In genomic region chr1:226687476-226687875, GRCh38 we compare ENCODE assay signal across 8 cellular contexts. TPM values are rescaled to one million over a fixed set of nuclear protein-coding genes. Genes with fewer than 3 reads are reported as not detected.
DNase-seq lines count a peak whose midpoint lies in the region; ATAC-seq and TF ChIP-seq lines count a peak whose summit lies in the region.

No MANE protein-coding gene starts in this region.

- 69 to 89% (median 80%) methylated on average over 3 of the region's 3 CpGs for WGBS in adipose tissue, 3 donors

- no peak for TF ChIP-seq POLR2A in NB4 (IDR thresholded peaks at IDR 0.05; ENCODE audit: extremely low read depth, insufficient read length)

- no peak for DNase-seq in NB4 (ENCODE audit: low read depth)
- peak; percentile 49 for DNase-seq in naive B cell
- no peak for DNase-seq in GM03348 (ENCODE audit: low spot score)
- DNase-seq in NCI-H2029 treated with DMSO at 0.1 percent for 48 hours (lab: John Stamatoyannopoulos, UW), result no peak
- DNase-seq in SK-N-DZ (ENCODE audit: low spot score), result no peak

- H3K9me3 Mint-ChIP-seq in naive B cell, result no peaks in the 10 kb centered on the region

- peaks cover 87 to 99% (median 95%) of the 10 kb centered on the region in 3 donors for H3K4me1 Mint-ChIP-seq in naive B cell

- TF ChIP-seq CTCF in NB4 (IDR thresholded peaks at IDR 0.05; ENCODE audit: low read depth, low read length), result peak; percentile 2

- no peaks in the 10 kb centered on the region for H3K9me3 ChIP-seq in BLaER1

- no peaks in the 10 kb centered on the region for H3K27me3 Mint-ChIP-seq in naive B cell

- peaks cover 100% of the 10 kb centered on the region for H3K4me1 ChIP-seq in BLaER1

- H3K27ac ChIP-seq in BLaER1, result peak overlapping the region; percentile 53
- peak overlapping the region; percentile 52 for H3K27ac ChIP-seq in adipose tissue (ENCODE audit: low read depth, low read length)

- peak overlapping the region; percentile 94 for H3K4me2 ChIP-seq in BLaER1

- ATAC-seq in naive B cell (ENCODE audit: low read depth in 2 of 2) (peak; percentile 60 to 69), HG02870 (IDR thresholded peaks at IDR 0.05; ENCODE audit: unreplicated experiment) (no peak)

- H3K27me3 ChIP-seq in BLaER1, result no peaks in the 10 kb centered on the region

- H4K20me1 ChIP-seq in BLaER1, result peaks cover 92% of the 10 kb centered on the region

- peak overlapping the region in 6 of 8 donors; percentile 31 to 80 (median 67) for H3K4me3 Mint-ChIP-seq in naive B cell

- H3K27ac Mint-ChIP-seq in naive B cell, result peak overlapping the region; percentile 79 to 100 (median 86)

- peaks cover 47% of the 10 kb centered on the region for H3K36me3 ChIP-seq in BLaER1

- peak overlapping the region; percentile 58 for H3K9ac ChIP-seq in BLaER1

- H3K4me3 ChIP-seq in BLaER1, result peak overlapping the region; percentile 29; the same call in 1 of the 2 replicates
- H3K4me3 ChIP-seq in NB4 (ENCODE audit: low read depth, low read length), result no peak overlapping the region

- peaks cover 15 to 21% of the 10 kb centered on the region in 2 donors for H3K36me3 Mint-ChIP-seq in naive B cell

RNA-seq across cellular contexts. Expression of gene ITPKB, which starts 51.6 kb away (rescaled TPM):
- polyA plus RNA-seq in adipose tissue, result 10 to 100 TPM in 2 of 3 donors, 1 to 10 TPM in 1; 5.3 to 18.6 (median 17.0) TPM
- 10 to 100 TPM; 24.5 to 48.9 (median 34.1) TPM for polyA plus RNA-seq in naive B cell (ENCODE audit: low read depth in 6 of 6)
- polyA plus RNA-seq in SK-N-DZ (2014; cell fraction: cytosol; rRNA removed), result not detected in 2 replicates
- polyA plus RNA-seq in SK-N-DZ (2014; cell fraction: nucleus; rRNA removed), result not detected in 2 replicates
